In genomic region chr14:94047581-94047980, GRCh38 we compare ENCODE assay signal across 23 cellular contexts. TPM values are rescaled to one million over a fixed set of nuclear protein-coding genes. Genes with fewer than 3 reads are reported as not detected.
DNase-seq lines count a peak whose midpoint lies in the region; ATAC-seq and FAIRE-seq lines count a peak whose summit lies in the region.
"Had no signal": no experiment of that assay in that cellular context is flagged by ENCODE, and none has a peak within 500 bp of the region (broad histone marks: within the 10 kb centered on the region; RNA-seq: fewer than 3 reads in every experiment).

No MANE protein-coding gene starts in this region.

- no peak overlapping the region for H3K4me3 Mint-ChIP-seq in activated CD8-positive, alpha-beta memory T cell treated with anti-CD3 and anti-CD28 coated beads, Interleukin-2, amount 10 ng/mL, durations not matched to agents 7 days and 5 days
- no peak overlapping the region for H3K4me3 Mint-ChIP-seq in activated naive CD8-positive, alpha-beta T cell treated with anti-CD3 and anti-CD28 coated beads, Interleukin-2, amount 10 ng/mL, durations not matched to agents 7 days and 5 days
- H3K4me3 Mint-ChIP-seq in activated naive CD8-positive, alpha-beta T cell treated with anti-CD3 and anti-CD28 coated beads, Interleukin-2, amount 50 U/mL, for 24 hours: no peak overlapping the region
- no peak overlapping the region for H3K4me3 Mint-ChIP-seq in effector memory CD8-positive, alpha-beta T cell
- H3K4me3 Mint-ChIP-seq: CD8-positive, alpha-beta memory T cell had no signal

- DNase-seq in activated CD8-positive, alpha-beta memory T cell treated with anti-CD3 and anti-CD28 coated beads for 24 hours: peak; percentile 51
- DNase-seq in activated CD8-positive, alpha-beta memory T cell treated with anti-CD3 and anti-CD28 coated beads, Interleukin-2, amount 10 ng/mL, durations not matched to agents 7 days and 5 days: no peak
- no peak for DNase-seq in activated naive CD8-positive, alpha-beta T cell treated with anti-CD3 and anti-CD28 coated beads, Interleukin-2, amount 10 ng/mL, durations not matched to agents 7 days and 5 days
- DNase-seq in activated naive CD8-positive, alpha-beta T cell treated with anti-CD3 and anti-CD28 coated beads, Interleukin-2, amount 50 U/mL, for 24 hours: no peak
- DNase-seq in effector memory CD8-positive, alpha-beta T cell: no peak
- peak; percentile 18 for DNase-seq in stimulated activated CD8-positive, alpha-beta memory T cell treated with anti-CD3 and anti-CD28 coated beads, Interleukin-4, amount 100 ng/mL, for 48 hours
- DNase-seq in RCC 7860 (ENCODE audit: low spot score): no peak
- no peak for DNase-seq in left colon
- DNase-seq: BE2C; CD8-positive, alpha-beta memory T cell; DND-41; GF-D8; HCEC 1CT; IMR-90; Kasumi-1; MM.1S; NCI-H1092 treated with DMSO at 0.1 percent for 48 hours; NCI-H510A treated with DMSO at 0.1 percent for 48 hours; NCI-H82 had no signal

- POLR2A ChIA-PET in activated naive CD8-positive, alpha-beta T cell treated with anti-CD3 and anti-CD28 coated beads, Interleukin-2, amount 10 ng/mL, durations not matched to agents 7 days and 5 days (lab: Charles Lee): no interaction called here

- no peak for FAIRE-seq in RCC 7860 (lab: Jason Lieb, UNC)
- FAIRE-seq: D721Med, GM12891, GM18507 had no signal

- peaks cover 9% of the 10 kb centered on the region for H3K4me1 Mint-ChIP-seq in activated CD8-positive, alpha-beta memory T cell treated with anti-CD3 and anti-CD28 coated beads, Interleukin-2, amount 10 ng/mL, durations not matched to agents 7 days and 5 days
- peaks cover 14% of the 10 kb centered on the region for H3K4me1 Mint-ChIP-seq in activated naive CD8-positive, alpha-beta T cell treated with anti-CD3 and anti-CD28 coated beads, Interleukin-2, amount 10 ng/mL, durations not matched to agents 7 days and 5 days
- H3K4me1 Mint-ChIP-seq in activated naive CD8-positive, alpha-beta T cell treated with anti-CD3 and anti-CD28 coated beads, Interleukin-2, amount 50 U/mL, for 24 hours: peaks cover 2% of the 10 kb centered on the region
- H3K4me1 Mint-ChIP-seq in effector memory CD8-positive, alpha-beta T cell (ENCODE audit: low read depth in 2 of 2): no peaks in the 10 kb centered on the region

- no peak overlapping the region for H3K27ac Mint-ChIP-seq in activated CD8-positive, alpha-beta memory T cell treated with anti-CD3 and anti-CD28 coated beads, Interleukin-2, amount 10 ng/mL, durations not matched to agents 7 days and 5 days
- H3K27ac Mint-ChIP-seq in activated naive CD8-positive, alpha-beta T cell treated with anti-CD3 and anti-CD28 coated beads, Interleukin-2, amount 10 ng/mL, durations not matched to agents 7 days and 5 days: peak overlapping the region; percentile 47
- H3K27ac Mint-ChIP-seq in activated naive CD8-positive, alpha-beta T cell treated with anti-CD3 and anti-CD28 coated beads, Interleukin-2, amount 50 U/mL, for 24 hours: no peak overlapping the region
- peak overlapping the region; percentile 38 to 62 for H3K27ac Mint-ChIP-seq in effector memory CD8-positive, alpha-beta T cell

- ATAC-seq in activated CD8-positive, alpha-beta memory T cell treated with anti-CD3 and anti-CD28 coated beads, Interleukin-2, amount 10 ng/mL, durations not matched to agents 7 days and 5 days: no peak
- ATAC-seq in activated naive CD8-positive, alpha-beta T cell treated with anti-CD3 and anti-CD28 coated beads, Interleukin-2, amount 10 ng/mL, durations not matched to agents 7 days and 5 days (ENCODE audit: low read depth): no peak
- no peak for ATAC-seq in activated naive CD8-positive, alpha-beta T cell treated with anti-CD3 and anti-CD28 coated beads, Interleukin-2, amount 50 U/mL, for 24 hours
- ATAC-seq in effector memory CD8-positive, alpha-beta T cell (replicated peaks): no peak
- ATAC-seq in left colon: no peak

- no peaks in the 10 kb centered on the region for H3K9me3 Mint-ChIP-seq in activated CD8-positive, alpha-beta memory T cell treated with anti-CD3 and anti-CD28 coated beads, Interleukin-2, amount 10 ng/mL, durations not matched to agents 7 days and 5 days (ENCODE audit: low read depth)
- no peaks in the 10 kb centered on the region for H3K9me3 Mint-ChIP-seq in activated naive CD8-positive, alpha-beta T cell treated with anti-CD3 and anti-CD28 coated beads, Interleukin-2, amount 10 ng/mL, durations not matched to agents 7 days and 5 days
- H3K9me3 Mint-ChIP-seq in activated naive CD8-positive, alpha-beta T cell treated with anti-CD3 and anti-CD28 coated beads, Interleukin-2, amount 50 U/mL, for 24 hours: no peaks in the 10 kb centered on the region
- no peaks in the 10 kb centered on the region for H3K9me3 Mint-ChIP-seq in effector memory CD8-positive, alpha-beta T cell
- H3K9me3 Mint-ChIP-seq: CD8-positive, alpha-beta memory T cell had no signal

- H3K27me3 Mint-ChIP-seq in activated CD8-positive, alpha-beta memory T cell treated with anti-CD3 and anti-CD28 coated beads, Interleukin-2, amount 10 ng/mL, durations not matched to agents 7 days and 5 days: no peaks in the 10 kb centered on the region
- no peaks in the 10 kb centered on the region for H3K27me3 Mint-ChIP-seq in activated naive CD8-positive, alpha-beta T cell treated with anti-CD3 and anti-CD28 coated beads, Interleukin-2, amount 10 ng/mL, durations not matched to agents 7 days and 5 days
- no peaks in the 10 kb centered on the region for H3K27me3 Mint-ChIP-seq in activated naive CD8-positive, alpha-beta T cell treated with anti-CD3 and anti-CD28 coated beads, Interleukin-2, amount 50 U/mL, for 24 hours
- H3K27me3 Mint-ChIP-seq in effector memory CD8-positive, alpha-beta T cell: no peaks in the 10 kb centered on the region

- H3K36me3 Mint-ChIP-seq in activated CD8-positive, alpha-beta memory T cell treated with anti-CD3 and anti-CD28 coated beads, Interleukin-2, amount 10 ng/mL, durations not matched to agents 7 days and 5 days: peaks cover 22% of the 10 kb centered on the region
- peaks cover 22% of the 10 kb centered on the region for H3K36me3 Mint-ChIP-seq in activated naive CD8-positive, alpha-beta T cell treated with anti-CD3 and anti-CD28 coated beads, Interleukin-2, amount 10 ng/mL, durations not matched to agents 7 days and 5 days
- peaks cover 47% of the 10 kb centered on the region for H3K36me3 Mint-ChIP-seq in activated naive CD8-positive, alpha-beta T cell treated with anti-CD3 and anti-CD28 coated beads, Interleukin-2, amount 50 U/mL, for 24 hours (ENCODE audit: low read depth)
- H3K36me3 Mint-ChIP-seq in effector memory CD8-positive, alpha-beta T cell (ENCODE audit: insufficient read depth): peaks cover 100% of the 10 kb centered on the region

- intact Hi-C loops in left colon (cut with DNase I, micrococcal nuclease): no loop called here

- CTCF ChIA-PET in activated CD8-positive, alpha-beta memory T cell treated with anti-CD3 and anti-CD28 coated beads, Interleukin-2, amount 10 ng/mL, durations not matched to agents 7 days and 5 days (lab: Charles Lee): interaction anchor here (1.1 to 3.5 kb wide), 4 partner anchors 11 to 89 kb away, joined by 4 to 14 read pairs (median 8); no protein-coding TSS in a partner anchor

RNA-seq across cellular contexts. Expression of gene OTUB2, which starts 21.4 kb away (rescaled TPM):
- total RNA-seq in activated CD8-positive, alpha-beta memory T cell treated with anti-CD3 and anti-CD28 coated beads, Interleukin-2, amount 10 ng/mL, durations not matched to agents 7 days and 5 days: 1 to 10 TPM; 3.4 to 4.2 TPM
- under 1 TPM; 0.47 to 0.60 TPM for total RNA-seq in activated naive CD8-positive, alpha-beta T cell treated with anti-CD3 and anti-CD28 coated beads, Interleukin-2, amount 10 ng/mL, durations not matched to agents 7 days and 5 days
- total RNA-seq in left colon: 1 to 10 TPM; 2.0 to 4.7 TPM

RNA-seq across cellular contexts. Expression of gene DDX24, which starts 33.4 kb away (rescaled TPM):
- 100 to 1,000 TPM; 211 to 244 TPM for total RNA-seq in activated CD8-positive, alpha-beta memory T cell treated with anti-CD3 and anti-CD28 coated beads, Interleukin-2, amount 10 ng/mL, durations not matched to agents 7 days and 5 days
- 100 to 1,000 TPM; 232 to 237 TPM for total RNA-seq in activated naive CD8-positive, alpha-beta T cell treated with anti-CD3 and anti-CD28 coated beads, Interleukin-2, amount 10 ng/mL, durations not matched to agents 7 days and 5 days
- 100 to 1,000 TPM; 102 to 106 TPM for total RNA-seq in left colon

RNA-seq across cellular contexts. Expression of gene IFI27L1, which starts 33.5 kb away (rescaled TPM):
- 10 to 100 TPM; 42.8 to 55.4 TPM for total RNA-seq in activated CD8-positive, alpha-beta memory T cell treated with anti-CD3 and anti-CD28 coated beads, Interleukin-2, amount 10 ng/mL, durations not matched to agents 7 days and 5 days
- 10 to 100 TPM; 36.1 to 39.8 TPM for total RNA-seq in activated naive CD8-positive, alpha-beta T cell treated with anti-CD3 and anti-CD28 coated beads, Interleukin-2, amount 10 ng/mL, durations not matched to agents 7 days and 5 days
- total RNA-seq in left colon: 10 to 100 TPM; 33.9 to 40.5 TPM

RNA-seq across cellular contexts. Expression of gene CCDC197, which starts 50.5 kb away (rescaled TPM):
- under 1 TPM in 1 of 2 experiments, not detected in 1; 0.14 TPM for total RNA-seq in activated CD8-positive, alpha-beta memory T cell treated with anti-CD3 and anti-CD28 coated beads, Interleukin-2, amount 10 ng/mL, durations not matched to agents 7 days and 5 days
- total RNA-seq in activated naive CD8-positive, alpha-beta T cell treated with anti-CD3 and anti-CD28 coated beads, Interleukin-2, amount 10 ng/mL, durations not matched to agents 7 days and 5 days: under 1 TPM in 1 of 2 experiments, not detected in 1; 0.25 TPM
- total RNA-seq in left colon: not detected
- total RNA-seq: CD8-positive, alpha-beta memory T cell; HT-29; IMR-90 had no signal

Comparison
In these comparisons a context has a peak if more than half of its experiments do, and no peak if none do; other contexts are left out.
1. DNase-seq: peak in activated CD8-positive, alpha-beta memory T cell treated with anti-CD3 and anti-CD28 coated beads for 24 hours (single experiment) and stimulated activated CD8-positive, alpha-beta memory T cell treated with anti-CD3 and anti-CD28 coated beads, Interleukin-4, amount 100 ng/mL, for 48 hours (single experiment); none in activated CD8-positive, alpha-beta memory T cell treated with anti-CD3 and anti-CD28 coated beads, Interleukin-2, amount 10 ng/mL, durations not matched to agents 7 days and 5 days (single experiment), activated naive CD8-positive, alpha-beta T cell treated with anti-CD3 and anti-CD28 coated beads, Interleukin-2, amount 10 ng/mL, durations not matched to agents 7 days and 5 days (single experiment), activated naive CD8-positive, alpha-beta T cell treated with anti-CD3 and anti-CD28 coated beads, Interleukin-2, amount 50 U/mL, for 24 hours (single experiment), effector memory CD8-positive, alpha-beta T cell (0 of 3), RCC 7860 (single experiment) and left colon (0 of 2).
2. H3K27ac Mint-ChIP-seq: peak in activated naive CD8-positive, alpha-beta T cell treated with anti-CD3 and anti-CD28 coated beads, Interleukin-2, amount 10 ng/mL, durations not matched to agents 7 days and 5 days (single experiment) and effector memory CD8-positive, alpha-beta T cell (2 of 2); none in activated CD8-positive, alpha-beta memory T cell treated with anti-CD3 and anti-CD28 coated beads, Interleukin-2, amount 10 ng/mL, durations not matched to agents 7 days and 5 days (single experiment) and activated naive CD8-positive, alpha-beta T cell treated with anti-CD3 and anti-CD28 coated beads, Interleukin-2, amount 50 U/mL, for 24 hours (single experiment).